In the genomic region with DNA sequence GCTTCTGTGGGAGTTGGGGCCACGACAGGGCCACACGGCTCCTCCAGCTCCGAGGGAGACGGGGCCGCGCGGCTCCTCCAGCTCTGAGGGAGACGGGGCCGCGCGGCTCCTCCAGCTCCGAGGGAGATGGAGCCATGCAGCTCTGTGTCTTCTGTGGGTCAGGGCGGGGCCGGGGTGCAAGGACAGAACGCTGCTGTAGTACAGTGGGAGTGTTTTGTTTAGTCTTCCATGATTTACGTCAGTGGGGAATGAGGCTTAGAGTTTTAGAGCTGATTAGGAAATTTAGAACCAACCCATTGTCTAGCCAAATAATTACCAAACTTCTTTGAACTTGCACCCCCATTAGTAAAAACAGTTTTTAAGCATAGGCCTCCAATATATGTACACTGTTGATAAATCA, we compare ENCODE assay signal across 1 cellular context.
TF ChIP-seq lines count a peak whose summit lies in the region.

No MANE protein-coding gene starts in this region.

TF ChIP-seq in HepG2, 621 proteins besides CTCF, POLR2A, EP300 and RAD21:
- no peak for TF ChIP-seq ZNF12 (CRISPR knock-in tag; IDR thresholded peaks at IDR 0.05)
- TF ChIP-seq SCMH1 (CRISPR knock-in tag; IDR thresholded peaks at IDR 0.05; ENCODE audit: borderline replicate concordance) = no peak
- TF ChIP-seq POLR2G (IDR thresholded peaks at IDR 0.05; ENCODE audit: low read depth, low read length) = no peak
- no peak for TF ChIP-seq ZNF768 (CRISPR knock-in tag; IDR thresholded peaks at IDR 0.05)
- TF ChIP-seq HMGXB4 (CRISPR knock-in tag; IDR thresholded peaks at IDR 0.05; ENCODE audit: borderline replicate concordance in 1 of 2, low read depth in 1 of 2) = no peak
- TF ChIP-seq, protein P1, sequence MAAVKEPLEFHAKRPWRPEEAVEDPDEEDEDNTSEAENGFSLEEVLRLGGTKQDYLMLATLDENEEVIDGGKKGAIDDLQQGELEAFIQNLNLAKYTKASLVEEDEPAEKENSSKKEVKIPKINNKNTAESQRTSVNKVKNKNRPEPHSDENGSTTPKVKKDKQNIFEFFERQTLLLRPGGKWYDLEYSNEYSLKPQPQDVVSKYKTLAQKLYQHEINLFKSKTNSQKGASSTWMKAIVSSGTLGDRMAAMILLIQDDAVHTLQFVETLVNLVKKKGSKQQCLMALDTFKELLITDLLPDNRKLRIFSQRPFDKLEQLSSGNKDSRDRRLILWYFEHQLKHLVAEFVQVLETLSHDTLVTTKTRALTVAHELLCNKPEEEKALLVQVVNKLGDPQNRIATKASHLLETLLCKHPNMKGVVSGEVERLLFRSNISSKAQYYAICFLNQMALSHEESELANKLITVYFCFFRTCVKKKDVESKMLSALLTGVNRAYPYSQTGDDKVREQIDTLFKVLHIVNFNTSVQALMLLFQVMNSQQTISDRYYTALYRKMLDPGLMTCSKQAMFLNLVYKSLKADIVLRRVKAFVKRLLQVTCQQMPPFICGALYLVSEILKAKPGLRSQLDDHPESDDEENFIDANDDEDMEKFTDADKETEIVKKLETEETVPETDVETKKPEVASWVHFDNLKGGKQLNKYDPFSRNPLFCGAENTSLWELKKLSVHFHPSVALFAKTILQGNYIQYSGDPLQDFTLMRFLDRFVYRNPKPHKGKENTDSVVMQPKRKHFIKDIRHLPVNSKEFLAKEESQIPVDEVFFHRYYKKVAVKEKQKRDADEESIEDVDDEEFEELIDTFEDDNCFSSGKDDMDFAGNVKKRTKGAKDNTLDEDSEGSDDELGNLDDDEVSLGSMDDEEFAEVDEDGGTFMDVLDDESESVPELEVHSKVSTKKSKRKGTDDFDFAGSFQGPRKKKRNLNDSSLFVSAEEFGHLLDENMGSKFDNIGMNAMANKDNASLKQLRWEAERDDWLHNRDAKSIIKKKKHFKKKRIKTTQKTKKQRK (IDR thresholded peaks at IDR 0.05; ENCODE audit: low read length) = no peak
- TF ChIP-seq, protein P2, sequence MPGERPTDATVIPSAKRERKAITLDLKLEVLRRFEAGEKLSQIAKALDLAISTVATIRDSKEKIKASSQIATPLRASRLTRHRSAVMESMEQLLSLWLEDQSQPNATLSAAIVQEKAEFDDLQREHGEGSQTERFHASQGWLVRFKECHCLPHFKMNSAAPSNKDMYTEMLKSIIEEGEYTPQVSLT (CRISPR knock-in tag; IDR thresholded peaks at IDR 0.05; ENCODE audit: borderline replicate concordance, low read depth) = no peak
- no peak for TF ChIP-seq ZNF652 (CRISPR knock-in tag; IDR thresholded peaks at IDR 0.05; ENCODE audit: borderline replicate concordance, low read depth)
- TF ChIP-seq, protein P3, sequence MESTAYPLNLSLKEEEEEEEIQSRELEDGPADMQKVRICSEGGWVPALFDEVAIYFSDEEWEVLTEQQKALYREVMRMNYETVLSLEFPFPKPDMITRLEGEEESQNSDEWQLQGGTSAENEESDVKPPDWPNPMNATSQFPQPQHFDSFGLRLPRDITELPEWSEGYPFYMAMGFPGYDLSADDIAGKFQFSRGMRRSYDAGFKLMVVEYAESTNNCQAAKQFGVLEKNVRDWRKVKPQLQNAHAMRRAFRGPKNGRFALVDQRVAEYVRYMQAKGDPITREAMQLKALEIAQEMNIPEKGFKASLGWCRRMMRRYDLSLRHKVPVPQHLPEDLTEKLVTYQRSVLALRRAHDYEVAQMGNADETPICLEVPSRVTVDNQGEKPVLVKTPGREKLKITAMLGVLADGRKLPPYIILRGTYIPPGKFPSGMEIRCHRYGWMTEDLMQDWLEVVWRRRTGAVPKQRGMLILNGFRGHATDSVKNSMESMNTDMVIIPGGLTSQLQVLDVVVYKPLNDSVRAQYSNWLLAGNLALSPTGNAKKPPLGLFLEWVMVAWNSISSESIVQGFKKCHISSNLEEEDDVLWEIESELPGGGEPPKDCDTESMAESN (CRISPR knock-in tag; conservative IDR thresholded peaks at IDR 0.05) = no peak
TF ChIP-seq in HepG2: peak in this region for 0.
